ENCODE assay signal across 1 cellular context in the genomic region with DNA sequence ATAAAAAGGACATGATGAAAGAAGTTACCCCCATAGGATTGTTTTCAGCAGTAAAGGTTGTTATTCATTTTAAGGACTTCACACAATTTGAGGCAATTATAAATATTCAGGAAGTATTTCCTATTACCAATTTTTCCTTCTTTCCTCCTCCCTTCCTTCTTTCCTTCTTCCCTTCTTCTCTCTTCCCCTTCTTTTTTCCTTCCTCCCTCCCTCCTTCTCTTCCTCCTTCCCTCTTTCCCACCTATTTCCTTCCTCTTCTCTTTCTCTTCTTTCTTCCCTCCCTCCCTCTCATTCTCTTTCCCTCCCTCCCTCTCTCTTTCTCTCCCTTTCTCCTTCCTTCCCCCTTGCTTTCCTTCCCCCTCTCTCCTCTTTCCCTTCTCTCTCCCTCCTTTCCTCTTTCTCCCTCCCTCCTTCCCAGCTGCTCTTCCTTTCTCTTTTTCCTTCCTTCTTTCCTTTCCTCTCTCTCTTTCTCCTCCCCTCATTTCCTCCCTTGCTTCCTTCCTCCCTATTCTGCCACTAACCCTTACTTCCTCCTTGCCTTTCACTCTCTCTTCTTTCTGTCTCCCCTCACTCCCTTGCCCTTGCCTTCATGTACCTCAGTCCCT.
TF ChIP-seq lines count a peak whose summit lies in the region.

No MANE protein-coding gene starts in this region.

TF ChIP-seq in WTC11, 78 proteins besides CTCF, POLR2A, EP300 and RAD21 (continued from another document):
- no peak for TF ChIP-seq MAX (CRISPR knock-in tag; IDR thresholded peaks at IDR 0.05)
- TF ChIP-seq OVOL2 (CRISPR knock-in tag; IDR thresholded peaks at IDR 0.05; ENCODE audit: borderline replicate concordance), result no peak
